Comparison of ENCODE assay signal across 23 cellular contexts in genomic region chr7:20491286-20491685, GRCh38.
DNase-seq lines count a peak whose midpoint lies in the region; ATAC-seq, FAIRE-seq and TF ChIP-seq lines count a peak whose summit lies in the region.
"Had no signal": no experiment of that assay in that cellular context is flagged by ENCODE, and none has a peak within 500 bp of the region (broad histone marks: within the 10 kb centered on the region; RNA-seq: fewer than 3 reads in every experiment).

No MANE protein-coding gene starts in this region.

- CTCF ChIA-PET in HepG2 (lab: Yijun Ruan, JAX; ENCODE audit: low intra/inter-chr PET ratio, low total read pairs) (no interaction called here), HCT116 (lab: Charles Lee) (no interaction called here)

- H3K27ac ChIP-seq in HepG2 (ENCODE audit: extremely low read length, insufficient read depth, low read length): no peak overlapping the region
- H3K27ac ChIP-seq in right lobe of liver: no peak overlapping the region
- no peak overlapping the region for H3K27ac ChIP-seq in HCT116 (ENCODE audit: low read depth, low read length)
- H3K27ac ChIP-seq: BLaER1 had no signal

- intact Hi-C loops in HepG2 (cut with micrococcal nuclease; ENCODE audit: unreplicated experiment): no loop called here
- intact Hi-C loops in right lobe of liver (cut with DNase I): no loop called here
- intact Hi-C loops in HCT116 (cut with micrococcal nuclease): no loop called here

- no peaks in the 10 kb centered on the region for H3K4me1 ChIP-seq in HepG2 (ENCODE audit: insufficient read depth, low read length)
- H3K4me1 ChIP-seq in right lobe of liver: no peaks in the 10 kb centered on the region
- no peaks in the 10 kb centered on the region for H3K4me1 ChIP-seq in HCT116 (ENCODE audit: control insufficient read depth in 1 of 2, insufficient read depth in 2 of 2, low read length in 2 of 2)
- H3K4me1 ChIP-seq: BLaER1 had no signal

- RAD21 ChIA-PET in HCT116 (lab: Charles Lee; ENCODE audit: low non-redundant PET in 1 of 2, low total read pairs in 2 of 2, uncharacterized antibody in 2 of 2, unreplicated experiment in 2 of 2): no interaction called here

- no peaks in the 10 kb centered on the region for H3K9me2 ChIP-seq in HCT116 (ENCODE audit: insufficient read depth)

- in situ Hi-C loops in HepG2 (cut with HindIII; ENCODE audit: extremely low pct_ligation_motif_present, low pct_unique_long_range_greater_than_20kb): no loop called here

- ATAC-seq in HepG2 (no peak), right lobe of liver (no peak), HCT116 (no peak)

- no peaks in the 10 kb centered on the region for H3K79me2 ChIP-seq in HepG2 (ENCODE audit: insufficient read depth, low read length)
- H3K79me2 ChIP-seq in HCT116 (ENCODE audit: insufficient read depth, low read length): no peaks in the 10 kb centered on the region

- H3K9me3 ChIP-seq in HepG2 (ENCODE audit: low read length) (peaks cover 64% of the 10 kb centered on the region), right lobe of liver (peaks cover 0 to 11% (median 0%) of the 10 kb centered on the region in 4 donors), HCT116 (ENCODE audit: control insufficient read depth in 1 of 2, insufficient read depth in 1 of 2, low read depth in 1 of 2, low read length in 2 of 2) (peaks cover 0 to 8% of the 10 kb centered on the region in 2 experiments; a peak in 2 of 4 replicates)
- H3K9me3 ChIP-seq: BE2C had no signal

- TF ChIP-seq CTCF in HepG2 (CRISPR knock-in tag; IDR thresholded peaks at IDR 0.05) (no peak), right lobe of liver (IDR thresholded peaks at IDR 0.05) (no peak), HCT116 (IDR thresholded peaks at IDR 0.05 in 2 of 3, conservative IDR thresholded peaks at IDR 0.05 in 1 of 3; ENCODE audit: borderline replicate concordance in 1 of 3, insufficient read depth in 1 of 3, low read depth in 2 of 3, low read length in 2 of 3) (no peak), fibroblast of the aortic adventitia (IDR thresholded peaks at IDR 0.05; ENCODE audit: insufficient read depth, low read length) (no peak)

- H3K9ac ChIP-seq in HepG2 (ENCODE audit: insufficient read depth, low read depth, low read length) (no peak overlapping the region), HCT116 (ENCODE audit: low read length) (no peak overlapping the region)
- H3K9ac ChIP-seq: BLaER1 had no signal

- H3K4me3 ChIP-seq in HepG2 (replicated peaks in 1 of 3; ENCODE audit: insufficient read depth in 1 of 3, low read depth in 2 of 3, low read length in 3 of 3) (no peak overlapping the region), right lobe of liver (no peak overlapping the region), HCT116 (replicated peaks in 1 of 2; ENCODE audit: low read depth in 1 of 2, low read length in 2 of 2) (no peak overlapping the region), fibroblast of the aortic adventitia (ENCODE audit: low read depth, low read length) (no peak overlapping the region)
- H3K4me3 ChIP-seq: BLaER1 had no signal

- H2AFZ ChIP-seq in HepG2 (ENCODE audit: low read length) (no peak overlapping the region), HCT116 (ENCODE audit: low read depth, low read length, poor library complexity, severe bottlenecking) (peak overlapping the region; percentile 5)

- no peak for FAIRE-seq in HepG2 (lab: Jason Lieb, UNC)
- FAIRE-seq: A204.1, G401.6, GM12891, GM19239 had no signal

- no peaks in the 10 kb centered on the region for H4K20me1 ChIP-seq in HepG2 (ENCODE audit: insufficient read depth, low read length)
- H4K20me1 ChIP-seq in HCT116 (ENCODE audit: insufficient read depth): no peaks in the 10 kb centered on the region
- H4K20me1 ChIP-seq: BLaER1 had no signal

- BruUV-seq in HepG2 (replicated peaks; lab: Mats Ljungman, UMichigan) (no TSS peak), HCT116 (replicated peaks; lab: Mats Ljungman, UMichigan) (no TSS peak)

- H3K27me3 ChIP-seq in HepG2 (ENCODE audit: control insufficient read depth in 1 of 2, insufficient read depth in 2 of 2, low read length in 2 of 2) (no peaks in the 10 kb centered on the region), right lobe of liver (no peaks in the 10 kb centered on the region), HCT116 (ENCODE audit: insufficient read depth, low read length) (no peaks in the 10 kb centered on the region)
- H3K27me3 ChIP-seq: BE2C, BLaER1 had no signal

- TF ChIP-seq POLR2A in HepG2 (IDR thresholded peaks at IDR 0.05; ENCODE audit: insufficient read depth in 1 of 2, low read depth in 2 of 2, low read length in 2 of 2) (no peak), right lobe of liver (IDR thresholded peaks at IDR 0.05) (no peak), HCT116 (IDR thresholded peaks at IDR 0.05; ENCODE audit: borderline replicate concordance, extremely low read depth, insufficient read depth, insufficient read length) (no peak)

- TF ChIP-seq RAD21 in HepG2 (CRISPR knock-in tag; IDR thresholded peaks at IDR 0.05) (no peak), HCT116 (IDR thresholded peaks at IDR 0.05; ENCODE audit: low read depth) (no peak)

- no peak for TF ChIP-seq EP300 in HepG2 (IDR thresholded peaks at IDR 0.05; ENCODE audit: low read depth in 2 of 2, low read length in 2 of 2)
- TF ChIP-seq EP300 in HepG2 (CRISPR knock-in tag; IDR thresholded peaks at IDR 0.05; ENCODE audit: borderline replicate concordance): no peak

- POLR2A ChIA-PET in HepG2 (lab: Yijun Ruan, JAX): no interaction called here
- POLR2A ChIA-PET in HCT116 (lab: Charles Lee): no interaction called here

- H3K36me3 ChIP-seq in HepG2 (replicated peaks in 1 of 2; ENCODE audit: control insufficient read depth in 1 of 2, insufficient read depth in 2 of 2, low read length in 2 of 2) (no peaks in the 10 kb centered on the region), right lobe of liver (no peaks in the 10 kb centered on the region), HCT116 (ENCODE audit: control insufficient read depth in 1 of 2, insufficient read depth in 2 of 2, low read length in 2 of 2) (no peaks in the 10 kb centered on the region)
- H3K36me3 ChIP-seq: BE2C, BLaER1 had no signal

- DNase-seq in HepG2 (ENCODE audit: low spot score) (no peak), right lobe of liver (no peak), HCT116 (ENCODE audit: low read depth, low spot score) (no peak), epidermal melanocyte (ENCODE audit: insufficient read length, low spot score) (peak; percentile 39), fibroblast of the aortic adventitia (ENCODE audit: low read depth) (peak; percentile 12), HK-2 (ENCODE audit: unreplicated experiment) (no peak), SHP77 (lab: John Stamatoyannopoulos, UW) (no peak)
- no peak for DNase-seq in stimulated activated CD4-positive, alpha-beta T cell treated with anti-CD3 and anti-CD28 coated beads, Interleukin-2, amount 100 ng/mL, for 24 hours
- DNase-seq: 8988T; ACHN; BE2C; C1 segment of cervical spinal cord; CD4-positive, alpha-beta memory T cell; CD4-positive, CD25-positive, alpha-beta regulatory T cell; CD8-positive, alpha-beta memory T cell; COR-L47; DMS79 treated with DMSO at 0.1 percent for 48 hours; GF-D8 had no signal

- H3K4me2 ChIP-seq in HepG2 (ENCODE audit: low read depth, low read length) (no peak overlapping the region), HCT116 (ENCODE audit: low read length) (no peak overlapping the region)
- H3K4me2 ChIP-seq: BLaER1 had no signal

TF ChIP-seq in HepG2, 621 proteins besides CTCF, POLR2A, EP300 and RAD21:
- peak; percentile 78 for TF ChIP-seq ATF7 (IDR thresholded peaks at IDR 0.05)
- TF ChIP-seq ATF7 (CRISPR knock-in tag; IDR thresholded peaks at IDR 0.05): no peak
- TF ChIP-seq, protein P1, sequence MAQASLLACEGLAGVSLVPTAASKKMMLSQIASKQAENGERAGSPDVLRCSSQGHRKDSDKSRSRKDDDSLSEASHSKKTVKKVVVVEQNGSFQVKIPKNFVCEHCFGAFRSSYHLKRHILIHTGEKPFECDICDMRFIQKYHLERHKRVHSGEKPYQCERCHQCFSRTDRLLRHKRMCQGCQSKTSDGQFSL (CRISPR knock-in tag; IDR thresholded peaks at IDR 0.05): no peak

TF ChIP-seq in HCT116, 20 proteins besides CTCF, POLR2A, EP300 and RAD21 (continues in another document):
- TF ChIP-seq REST (IDR thresholded peaks at IDR 0.05; ENCODE audit: low read depth): no peak
- TF ChIP-seq POLR2AphosphoS5 (IDR thresholded peaks at IDR 0.05; ENCODE audit: low read depth, low read length): no peak
- no peak for TF ChIP-seq MAX (IDR thresholded peaks at IDR 0.05)
- no peak for TF ChIP-seq JUND (IDR thresholded peaks at IDR 0.05)
- TF ChIP-seq SIN3A (IDR thresholded peaks at IDR 0.05; ENCODE audit: low read depth): no peak
- no peak for TF ChIP-seq ATF3 (IDR thresholded peaks at IDR 0.05)
- no peak for TF ChIP-seq SP1 (IDR thresholded peaks at IDR 0.05; ENCODE audit: low read depth)

Comparison
In these comparisons a context has a peak if more than half of its experiments do, and no peak if none do; other contexts are left out.
1. DNase-seq: peak in epidermal melanocyte (single experiment) and fibroblast of the aortic adventitia (single experiment); none in HepG2 (single experiment), right lobe of liver (0 of 3), HCT116 (single experiment), stimulated activated CD4-positive, alpha-beta T cell treated with anti-CD3 and anti-CD28 coated beads, Interleukin-2, amount 100 ng/mL, for 24 hours (0 of 2), HK-2 (single experiment) and SHP77 (0 of 2).